In the genomic region with DNA sequence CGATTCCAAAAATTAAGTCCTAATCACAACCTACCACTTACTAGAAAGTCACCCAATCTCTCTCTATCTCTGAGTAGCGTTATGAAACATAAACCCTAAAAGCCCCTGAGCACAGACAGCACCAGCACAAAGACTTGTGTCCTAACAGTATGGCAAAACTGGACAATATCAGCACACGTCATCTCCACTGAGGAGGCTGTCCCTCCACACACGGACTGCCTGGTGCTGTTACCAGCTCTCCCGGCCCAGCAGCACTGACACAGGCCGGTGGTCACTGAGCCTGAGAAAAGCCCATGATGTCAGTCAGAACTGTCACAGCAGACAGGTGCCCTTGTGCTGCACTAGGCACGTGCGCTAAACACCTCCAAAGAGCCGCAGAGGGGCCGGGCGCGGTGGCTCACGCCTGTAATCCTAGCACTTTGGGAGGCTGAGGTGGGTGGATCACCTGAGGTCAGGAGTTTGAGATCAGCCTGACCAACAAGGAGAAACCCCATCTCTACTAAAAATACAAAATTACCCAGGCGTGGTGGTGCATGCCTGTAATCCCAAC, we compare ENCODE assay signal across 7 cellular contexts. TPM values are rescaled to one million over a fixed set of nuclear protein-coding genes. Genes with fewer than 3 reads are reported as not detected.
"Had no signal": no experiment of that assay in that cellular context is flagged by ENCODE, and none has a peak within 500 bp of the region (broad histone marks: within the 10 kb centered on the region; RNA-seq: fewer than 3 reads in every experiment).

No MANE protein-coding gene starts in this region.

RNA-seq across cellular contexts. Expression of a gene that starts 31.4 kb away (rescaled TPM):
- total RNA-seq: activated B cell treated with CpG ODN at 0.5 μM for 24 hours; activated CD4-positive, alpha-beta memory T cell treated with anti-CD3 and anti-CD28 coated beads for 36 hours; aorta; T-cell; T-helper 17 cell had no signal
- polyA plus RNA-seq: aorta had no signal

RNA-seq across cellular contexts. Expression of a gene that starts 35.2 kb away (rescaled TPM):
- total RNA-seq: activated CD4-positive, alpha-beta memory T cell treated with anti-CD3 and anti-CD28 coated beads for 36 hours; SK-MEL-5 had no signal

RNA-seq across cellular contexts. Expression of a gene that starts 39.0 kb away (rescaled TPM):
- total RNA-seq: activated CD4-positive, alpha-beta memory T cell treated with anti-CD3 and anti-CD28 coated beads for 36 hours; activated T-cell treated with anti-CD3 and anti-CD28 coated beads, Interleukin-2, amount 50 U/mL, for 4 hours; SK-MEL-5; T-helper 17 cell had no signal
